18 cellular contexts compared by ENCODE assay signal in the genomic region with DNA sequence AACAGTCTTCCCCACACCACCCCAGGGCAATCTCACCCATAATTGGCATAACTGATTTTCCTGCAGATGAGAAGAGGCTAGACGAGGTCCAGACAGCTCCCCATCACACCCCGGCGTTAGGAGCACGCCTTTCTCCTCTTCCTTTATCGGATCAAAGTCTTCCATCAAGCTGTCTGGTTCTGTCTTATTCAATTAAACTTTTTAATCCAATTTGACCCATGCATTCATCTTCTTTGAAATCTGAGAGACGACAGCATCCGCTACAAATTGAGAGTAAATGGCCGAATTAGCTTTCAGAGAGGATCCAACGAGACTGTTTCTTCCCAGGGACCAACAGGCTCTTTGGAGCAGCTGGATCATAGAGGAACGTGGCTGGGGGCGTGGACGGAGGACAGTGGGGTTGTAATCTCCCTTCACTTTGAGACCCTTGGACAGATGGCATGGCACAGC. TPM values are rescaled to one million over a fixed set of nuclear protein-coding genes. Genes with fewer than 3 reads are reported as not detected.
"Had no signal": no experiment of that assay in that cellular context is flagged by ENCODE, and none has a peak within 500 bp of the region (broad histone marks: within the 10 kb centered on the region; RNA-seq: fewer than 3 reads in every experiment).

No MANE protein-coding gene starts in this region.

- H3K36me3 Mint-ChIP-seq: immature natural killer cell; naive thymus-derived CD4-positive, alpha-beta T cell had no signal

- H3K4me1 ChIP-seq: esophagus muscularis mucosa, gastrocnemius medialis, right atrium auricular region, sigmoid colon, suprapubic skin, thyroid gland had no signal

- H3K4me1 Mint-ChIP-seq: immature natural killer cell had no signal

- ATAC-seq: effector memory CD8-positive, alpha-beta T cell; gastrocnemius medialis; left cardiac atrium; left ventricle myocardium superior; naive thymus-derived CD4-positive, alpha-beta T cell had no signal

- H3K9me3 ChIP-seq: gastrocnemius medialis, neutrophil, ovary, suprapubic skin, thyroid gland had no signal

- H3K27ac Mint-ChIP-seq: effector memory CD8-positive, alpha-beta T cell; immature natural killer cell; naive thymus-derived CD4-positive, alpha-beta T cell had no signal

- H3K4me3 Mint-ChIP-seq: effector memory CD8-positive, alpha-beta T cell; immature natural killer cell; naive thymus-derived CD4-positive, alpha-beta T cell had no signal

- DNase-seq: effector memory CD8-positive, alpha-beta T cell; gastrocnemius medialis; immature natural killer cell; kidney; left cardiac atrium; left ventricle myocardium superior; naive thymus-derived CD4-positive, alpha-beta T cell; ovary; sigmoid colon; stimulated activated naive CD4-positive, alpha-beta T cell; thyroid gland had no signal

- H3K27ac ChIP-seq: epithelial cell of prostate, esophagus muscularis mucosa, gastrocnemius medialis, neutrophil, ovary, right atrium auricular region, sigmoid colon, skin epidermis, suprapubic skin, thyroid gland had no signal

- H3K36me3 ChIP-seq: esophagus muscularis mucosa, gastrocnemius medialis, neutrophil, ovary, right atrium auricular region, sigmoid colon, suprapubic skin, thyroid gland had no signal

- H3K27me3 ChIP-seq: gastrocnemius medialis, neutrophil, ovary, right atrium auricular region, sigmoid colon, thyroid gland had no signal

- H3K4me3 ChIP-seq: esophagus muscularis mucosa, gastrocnemius medialis, lung, ovary, right atrium auricular region, sigmoid colon, skin epidermis, suprapubic skin, thyroid gland had no signal

- H3K9me3 Mint-ChIP-seq: effector memory CD8-positive, alpha-beta T cell; immature natural killer cell had no signal

RNA-seq across cellular contexts. Expression of gene GPRC5B, which starts 44.4 kb away (rescaled TPM):
- polyA plus RNA-seq: immature natural killer cell had no signal
